ENCODE assay signal across 1 cellular context in the genomic region with DNA sequence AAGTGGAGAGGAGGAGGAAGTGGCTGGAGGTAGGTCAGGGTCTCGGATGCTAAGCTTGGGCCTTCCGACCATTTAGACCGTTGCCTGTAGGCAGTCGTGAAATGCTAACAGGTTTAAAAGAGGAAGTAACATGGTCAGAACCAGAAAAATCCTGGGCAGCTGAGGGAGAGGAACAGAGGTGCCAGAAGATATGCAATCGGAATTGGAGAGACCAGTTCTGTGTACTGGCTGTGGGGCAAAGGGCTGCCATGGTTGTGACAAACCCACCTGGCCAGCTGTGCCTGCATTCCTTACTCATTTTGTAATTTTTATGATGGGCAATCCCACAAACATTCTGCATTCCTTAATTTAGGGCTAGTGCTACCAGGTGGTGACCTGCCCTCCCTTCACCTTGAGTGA.
TF ChIP-seq lines count a peak whose summit lies in the region.

No MANE protein-coding gene starts in this region.

TF ChIP-seq in GM12878, 131 proteins besides CTCF, POLR2A, EP300 and RAD21 (continued from another document):
- TF ChIP-seq, protein P1, sequence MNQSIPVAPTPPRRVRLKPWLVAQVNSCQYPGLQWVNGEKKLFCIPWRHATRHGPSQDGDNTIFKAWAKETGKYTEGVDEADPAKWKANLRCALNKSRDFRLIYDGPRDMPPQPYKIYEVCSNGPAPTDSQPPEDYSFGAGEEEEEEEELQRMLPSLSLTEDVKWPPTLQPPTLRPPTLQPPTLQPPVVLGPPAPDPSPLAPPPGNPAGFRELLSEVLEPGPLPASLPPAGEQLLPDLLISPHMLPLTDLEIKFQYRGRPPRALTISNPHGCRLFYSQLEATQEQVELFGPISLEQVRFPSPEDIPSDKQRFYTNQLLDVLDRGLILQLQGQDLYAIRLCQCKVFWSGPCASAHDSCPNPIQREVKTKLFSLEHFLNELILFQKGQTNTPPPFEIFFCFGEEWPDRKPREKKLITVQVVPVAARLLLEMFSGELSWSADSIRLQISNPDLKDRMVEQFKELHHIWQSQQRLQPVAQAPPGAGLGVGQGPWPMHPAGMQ (IDR thresholded peaks at IDR 0.05; ENCODE audit: borderline replicate concordance) = no peak
- TF ChIP-seq TCF3 (IDR thresholded peaks at IDR 0.05; ENCODE audit: borderline replicate concordance, insufficient read depth, low read depth, low read length) = 0 out of 2 replicates have a peak, but pooled peaks have one; percentile 9
- TF ChIP-seq NR2C2 (IDR thresholded peaks at IDR 0.05; ENCODE audit: borderline replicate concordance, control insufficient read depth, insufficient read length, low read depth) = no peak
- no peak for TF ChIP-seq NFXL1 (IDR thresholded peaks at IDR 0.05; ENCODE audit: borderline replicate concordance)
- no peak for TF ChIP-seq SMC3 (IDR thresholded peaks at IDR 0.05; ENCODE audit: borderline replicate concordance, low read length)
- TF ChIP-seq, protein P2, sequence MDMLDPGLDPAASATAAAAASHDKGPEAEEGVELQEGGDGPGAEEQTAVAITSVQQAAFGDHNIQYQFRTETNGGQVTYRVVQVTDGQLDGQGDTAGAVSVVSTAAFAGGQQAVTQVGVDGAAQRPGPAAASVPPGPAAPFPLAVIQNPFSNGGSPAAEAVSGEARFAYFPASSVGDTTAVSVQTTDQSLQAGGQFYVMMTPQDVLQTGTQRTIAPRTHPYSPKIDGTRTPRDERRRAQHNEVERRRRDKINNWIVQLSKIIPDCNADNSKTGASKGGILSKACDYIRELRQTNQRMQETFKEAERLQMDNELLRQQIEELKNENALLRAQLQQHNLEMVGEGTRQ (IDR thresholded peaks at IDR 0.05; ENCODE audit: borderline replicate concordance, low read depth, low read length) = no peak
- no peak for TF ChIP-seq ZNF24 (IDR thresholded peaks at IDR 0.05)
- no peak for TF ChIP-seq DPF2 (IDR thresholded peaks at IDR 0.05)
- 0 out of 2 replicates have a peak, but pooled peaks have one; percentile 31 for TF ChIP-seq POLR2AphosphoS5 (IDR thresholded peaks at IDR 0.05; ENCODE audit: low read length)
- TF ChIP-seq RB1 (IDR thresholded peaks at IDR 0.05; ENCODE audit: borderline replicate concordance) = no peak
- TF ChIP-seq NFYA (IDR thresholded peaks at IDR 0.05; ENCODE audit: borderline replicate concordance, low read depth, low read length) = no peak
- no peak for TF ChIP-seq TCF7 (IDR thresholded peaks at IDR 0.05; ENCODE audit: borderline replicate concordance)
- TF ChIP-seq BCL11A (IDR thresholded peaks at IDR 0.05; ENCODE audit: low read depth, low read length) = no peak
- TF ChIP-seq, protein P3, sequence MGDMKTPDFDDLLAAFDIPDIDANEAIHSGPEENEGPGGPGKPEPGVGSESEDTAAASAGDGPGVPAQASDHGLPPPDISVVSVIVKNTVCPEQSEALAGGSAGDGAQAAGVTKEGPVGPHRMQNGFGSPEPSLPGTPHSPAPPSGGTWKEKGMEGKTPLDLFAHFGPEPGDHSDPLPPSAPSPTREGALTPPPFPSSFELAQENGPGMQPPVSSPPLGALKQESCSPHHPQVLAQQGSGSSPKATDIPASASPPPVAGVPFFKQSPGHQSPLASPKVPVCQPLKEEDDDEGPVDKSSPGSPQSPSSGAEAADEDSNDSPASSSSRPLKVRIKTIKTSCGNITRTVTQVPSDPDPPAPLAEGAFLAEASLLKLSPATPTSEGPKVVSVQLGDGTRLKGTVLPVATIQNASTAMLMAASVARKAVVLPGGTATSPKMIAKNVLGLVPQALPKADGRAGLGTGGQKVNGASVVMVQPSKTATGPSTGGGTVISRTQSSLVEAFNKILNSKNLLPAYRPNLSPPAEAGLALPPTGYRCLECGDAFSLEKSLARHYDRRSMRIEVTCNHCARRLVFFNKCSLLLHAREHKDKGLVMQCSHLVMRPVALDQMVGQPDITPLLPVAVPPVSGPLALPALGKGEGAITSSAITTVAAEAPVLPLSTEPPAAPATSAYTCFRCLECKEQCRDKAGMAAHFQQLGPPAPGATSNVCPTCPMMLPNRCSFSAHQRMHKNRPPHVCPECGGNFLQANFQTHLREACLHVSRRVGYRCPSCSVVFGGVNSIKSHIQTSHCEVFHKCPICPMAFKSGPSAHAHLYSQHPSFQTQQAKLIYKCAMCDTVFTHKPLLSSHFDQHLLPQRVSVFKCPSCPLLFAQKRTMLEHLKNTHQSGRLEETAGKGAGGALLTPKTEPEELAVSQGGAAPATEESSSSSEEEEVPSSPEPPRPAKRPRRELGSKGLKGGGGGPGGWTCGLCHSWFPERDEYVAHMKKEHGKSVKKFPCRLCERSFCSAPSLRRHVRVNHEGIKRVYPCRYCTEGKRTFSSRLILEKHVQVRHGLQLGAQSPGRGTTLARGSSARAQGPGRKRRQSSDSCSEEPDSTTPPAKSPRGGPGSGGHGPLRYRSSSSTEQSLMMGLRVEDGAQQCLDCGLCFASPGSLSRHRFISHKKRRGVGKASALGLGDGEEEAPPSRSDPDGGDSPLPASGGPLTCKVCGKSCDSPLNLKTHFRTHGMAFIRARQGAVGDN (IDR thresholded peaks at IDR 0.05) = 0 out of 2 replicates have a peak, but pooled peaks have one; percentile 25
- TF ChIP-seq, protein P4, sequence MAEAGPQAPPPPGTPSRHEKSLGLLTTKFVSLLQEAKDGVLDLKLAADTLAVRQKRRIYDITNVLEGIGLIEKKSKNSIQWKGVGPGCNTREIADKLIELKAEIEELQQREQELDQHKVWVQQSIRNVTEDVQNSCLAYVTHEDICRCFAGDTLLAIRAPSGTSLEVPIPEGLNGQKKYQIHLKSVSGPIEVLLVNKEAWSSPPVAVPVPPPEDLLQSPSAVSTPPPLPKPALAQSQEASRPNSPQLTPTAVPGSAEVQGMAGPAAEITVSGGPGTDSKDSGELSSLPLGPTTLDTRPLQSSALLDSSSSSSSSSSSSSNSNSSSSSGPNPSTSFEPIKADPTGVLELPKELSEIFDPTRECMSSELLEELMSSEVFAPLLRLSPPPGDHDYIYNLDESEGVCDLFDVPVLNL (IDR thresholded peaks at IDR 0.05; ENCODE audit: low read depth, low read length) = no peak
- TF ChIP-seq NRF1 (conservative IDR thresholded peaks at IDR 0.05; ENCODE audit: low read depth, low read length) = no peak
- peak; percentile 19; the same call in 1 of the 2 replicates for TF ChIP-seq IKZF1 (conservative IDR thresholded peaks at IDR 0.05)
- TF ChIP-seq MEF2A (IDR thresholded peaks at IDR 0.05; ENCODE audit: insufficient read depth, low read depth, low read length) = no peak
- TF ChIP-seq SPI1 (IDR thresholded peaks at IDR 0.05; ENCODE audit: borderline replicate concordance, insufficient read depth, low read depth, low read length) = peak; percentile 46; the same call in 1 of the 2 replicates
- no peak for TF ChIP-seq RCOR1 (conservative IDR thresholded peaks at IDR 0.05; ENCODE audit: low read depth, low read length)
